8 cellular contexts compared by ENCODE assay signal in the genomic region with DNA sequence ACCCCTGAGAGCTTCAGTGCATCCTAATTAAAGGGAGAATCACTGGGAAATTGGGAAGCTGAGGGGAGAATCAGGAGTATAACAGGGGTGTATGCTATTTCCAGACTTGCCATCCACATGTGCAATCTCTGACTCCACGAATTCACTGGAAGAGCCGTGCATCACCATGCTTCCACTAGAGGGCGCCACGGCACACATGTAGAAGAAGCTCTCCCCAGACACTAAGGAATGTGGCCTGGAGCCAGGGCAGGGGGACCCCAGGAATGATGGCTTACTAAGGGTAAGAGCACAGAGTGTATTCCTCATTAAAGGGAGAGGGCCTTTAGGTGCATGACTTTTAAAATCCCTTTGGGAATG.
DNase-seq lines count a peak whose midpoint lies in the region; ATAC-seq and TF ChIP-seq lines count a peak whose summit lies in the region.

No MANE protein-coding gene starts in this region.

- H3K4me3 Mint-ChIP-seq in endodermal cell (no peak overlapping the region), mesothelial cell of epicardium (no peak overlapping the region)

- POLR2A ChIA-PET in AG04450 (lab: Yijun Ruan, JAX), result no interaction called here

- H3K27ac Mint-ChIP-seq in endodermal cell, result peak overlapping the region; percentile 22
- H3K27ac Mint-ChIP-seq in mesothelial cell of epicardium, result peak overlapping the region; percentile 66

- no peak overlapping the region for H3K4me3 ChIP-seq in AG04450 (ENCODE audit: low read depth, low read length)
- no peak overlapping the region for H3K4me3 ChIP-seq in endodermal cell (ENCODE audit: low read length)

- DNase-seq in AG04450 (ENCODE audit: low read depth, low spot score) (no peak), GM13976 (ENCODE audit: low spot score) (peak; percentile 60), NCI-H2227 treated with DMSO at 0.1 percent for 48 hours (lab: John Stamatoyannopoulos, UW) (peak; percentile 57), endodermal cell (peak; percentile 93), mesothelial cell of epicardium (ENCODE audit: low spot score in 2 of 2, unreplicated experiment in 2 of 2) (peak; percentile 80 to 84), NCI-H187 treated with DMSO at 0.1 percent for 48 hours (lab: John Stamatoyannopoulos, UW) (no peak)
- DNase-seq in activated CD4-positive, alpha-beta T cell treated with anti-CD3 and anti-CD28 coated beads, Interleukin-2, amount 50 U/mL, for 48 hours, result peak; percentile 67 to 72
- DNase-seq in stimulated activated naive CD8-positive, alpha-beta T cell treated with anti-CD3 and anti-CD28 coated beads, Interleukin-15, Interleukin-2, amounts not matched to agents 100 U/mL and 50 U/mL, for 24 hours, result peak; percentile 72

- 7% methylated on average over 4 of the region's 4 CpGs; no CpG with 5 or more reads in 1 of the 2 experiments for WGBS in endodermal cell (ENCODE audit: insufficient coverage in 1 of 2, insufficient read length in 1 of 2), 2 experiments

- no peak overlapping the region for H3K9ac ChIP-seq in endodermal cell (ENCODE audit: extremely low read depth, low read length, poor library complexity, severe bottlenecking)

- peaks cover 7% of the 10 kb centered on the region for H3K27me3 Mint-ChIP-seq in endodermal cell (ENCODE audit: insufficient read depth)
- H3K27me3 Mint-ChIP-seq in mesothelial cell of epicardium (ENCODE audit: low read depth), result no peaks in the 10 kb centered on the region

- ATAC-seq in stimulated activated naive CD8-positive, alpha-beta T cell treated with anti-CD3 and anti-CD28 coated beads, Interleukin-15, Interleukin-2, amounts not matched to agents 100 U/mL and 50 U/mL, for 24 hours, result no peak

- H3K36me3 Mint-ChIP-seq in endodermal cell (ENCODE audit: low read depth), result no peaks in the 10 kb centered on the region
- peaks cover 5% of the 10 kb centered on the region for H3K36me3 Mint-ChIP-seq in mesothelial cell of epicardium

- H3K27me3 ChIP-seq in AG04450 (ENCODE audit: control insufficient read depth, insufficient read depth, low read length) (no peaks in the 10 kb centered on the region), endodermal cell (ENCODE audit: control insufficient read depth, insufficient read depth, low read length, poor library complexity, severe bottlenecking) (no peaks in the 10 kb centered on the region)

- H3K36me3 ChIP-seq in endodermal cell (ENCODE audit: control insufficient read depth, insufficient read depth, low read length), result no peaks in the 10 kb centered on the region

- no peak overlapping the region for H3K27ac ChIP-seq in AG04450 (ENCODE audit: low read depth, low read length)
- no peak overlapping the region for H3K27ac ChIP-seq in endodermal cell (ENCODE audit: low read depth, low read length)

- in situ Hi-C loops in GM13976 (cut with MboI; ENCODE audit: low sequenced_read_pairs, unreplicated experiment), result no loop called here

- CTCF ChIA-PET in AG04450 (lab: Charles Lee), result interaction anchor here (0.6 to 23.0 kb wide), 34 partner anchors 8 to 424 kb away, joined by 3 to 472 read pairs (median 4); a partner anchor contains a TSS

- no peaks in the 10 kb centered on the region for H3K9me3 Mint-ChIP-seq in endodermal cell
- no peaks in the 10 kb centered on the region for H3K9me3 Mint-ChIP-seq in mesothelial cell of epicardium

- TF ChIP-seq CTCF in AG04450 (IDR thresholded peaks at IDR 0.05; ENCODE audit: low read depth, low read length), result peak; percentile 83
- TF ChIP-seq CTCF in GM13976 (IDR thresholded peaks at IDR 0.05; ENCODE audit: borderline replicate concordance, control extremely low read depth, extremely low read depth, insufficient read depth, missing control alignments), result peak; percentile 77
- TF ChIP-seq CTCF in endodermal cell (conservative IDR thresholded peaks at IDR 0.05), result peak; percentile 96
- peak; percentile 84 for TF ChIP-seq CTCF in mesothelial cell of epicardium (IDR thresholded peaks at IDR 0.05; ENCODE audit: unreplicated experiment)

- peaks cover 1% of the 10 kb centered on the region for H3K4me1 ChIP-seq in endodermal cell (ENCODE audit: control insufficient read depth, insufficient read depth, low read length)

- H3K9me3 ChIP-seq in AG04450 (ENCODE audit: control insufficient read depth, insufficient read depth, low read length) (no peaks in the 10 kb centered on the region), endodermal cell (ENCODE audit: control insufficient read depth, low read length) (no peaks in the 10 kb centered on the region)

- H3K4me1 Mint-ChIP-seq in endodermal cell (peaks cover 26% of the 10 kb centered on the region), mesothelial cell of epicardium (peaks cover 30% of the 10 kb centered on the region)

Comparison
In these comparisons a context has a peak if more than half of its experiments do, and no peak if none do; other contexts are left out.
1. DNase-seq: peak in GM13976 (single experiment), NCI-H2227 treated with DMSO at 0.1 percent for 48 hours (single experiment), activated CD4-positive, alpha-beta T cell treated with anti-CD3 and anti-CD28 coated beads, Interleukin-2, amount 50 U/mL, for 48 hours (2 of 2), endodermal cell (single experiment), mesothelial cell of epicardium (2 of 2) and stimulated activated naive CD8-positive, alpha-beta T cell treated with anti-CD3 and anti-CD28 coated beads, Interleukin-15, Interleukin-2, amounts not matched to agents 100 U/mL and 50 U/mL, for 24 hours (single experiment); none in AG04450 (single experiment) and NCI-H187 treated with DMSO at 0.1 percent for 48 hours (single experiment).
2. Peak in every context shown above with its lines, with median percentiles within 50 percentile points of each other: CTCF ChIP-seq.